ENCODE assay signal across 16 cellular contexts in genomic region chr15:99141943-99142342, GRCh38. TPM values are rescaled to one million over a fixed set of nuclear protein-coding genes. Genes with fewer than 3 reads are reported as not detected.
A peak's percentile ranks its signal among the peaks of the same experiment; 100 is the strongest.
DNase-seq lines count a peak whose midpoint lies in the region; ATAC-seq and TF ChIP-seq lines count a peak whose summit lies in the region.
"Had no signal": no experiment of that assay in that cellular context is flagged by ENCODE, and none has a peak within 500 bp of the region (broad histone marks: within the 10 kb centered on the region; RNA-seq: fewer than 3 reads in every experiment).

No MANE protein-coding gene starts in this region.

- no peak overlapping the region for H3K27ac Mint-ChIP-seq in glutamatergic neuron (ENCODE audit: unreplicated experiment)
- H3K27ac Mint-ChIP-seq: B cell; CD4-positive, alpha-beta T cell had no signal

- no peak for TF ChIP-seq EP300 in gastroesophageal sphincter (IDR thresholded peaks at IDR 0.05)

- peaks cover 15% of the 10 kb centered on the region for H3K4me1 Mint-ChIP-seq in glutamatergic neuron (ENCODE audit: low read depth, unreplicated experiment)
- H3K4me1 Mint-ChIP-seq: B cell had no signal

- no peak overlapping the region for H3K4me3 Mint-ChIP-seq in glutamatergic neuron (ENCODE audit: unreplicated experiment)
- H3K4me3 Mint-ChIP-seq: B cell; CD4-positive, alpha-beta T cell had no signal

- intact Hi-C loops in posterior vena cava (cut with DNase I) = no loop called here
- intact Hi-C loops in tibial artery (cut with DNase I; ENCODE audit: low total_unique reads) = no loop called here

- H3K27ac ChIP-seq in HUES64 (ENCODE audit: low read depth, low read length) (peak overlapping the region; percentile 9; the same call in 1 of the 2 replicates), gastroesophageal sphincter (peak overlapping the region; percentile 84 to 99 (median 98)), tibial artery (peak overlapping the region; percentile 73 to 84)
- H3K27ac ChIP-seq: GM23248 had no signal

- no peak for TF ChIP-seq POLR2A in gastroesophageal sphincter (IDR thresholded peaks at IDR 0.05)

- no peaks in the 10 kb centered on the region for H3K9me3 Mint-ChIP-seq in glutamatergic neuron (ENCODE audit: unreplicated experiment)
- H3K9me3 Mint-ChIP-seq: CD4-positive, alpha-beta T cell had no signal

- H3K9me3 ChIP-seq in HUES64 (ENCODE audit: insufficient read depth, low read depth, low read length) (no peaks in the 10 kb centered on the region), gastroesophageal sphincter (no peaks in the 10 kb centered on the region), tibial artery (no peaks in the 10 kb centered on the region)
- H3K9me3 ChIP-seq: Peyer's patch had no signal

- no peaks in the 10 kb centered on the region for H3K27me3 ChIP-seq in HUES64 (ENCODE audit: insufficient read depth, low read length)
- H3K27me3 ChIP-seq in gastroesophageal sphincter = no peaks in the 10 kb centered on the region
- H3K27me3 ChIP-seq in tibial artery = no peaks in the 10 kb centered on the region
- H3K27me3 ChIP-seq: Peyer's patch had no signal

- no peak overlapping the region for H3K4me3 ChIP-seq in HUES64 (ENCODE audit: low read length)
- no peak overlapping the region for H3K4me3 ChIP-seq in gastroesophageal sphincter
- no peak overlapping the region for H3K4me3 ChIP-seq in tibial artery
- H3K4me3 ChIP-seq: GM23248, Peyer's patch had no signal

- TF ChIP-seq CTCF in gastroesophageal sphincter (IDR thresholded peaks at IDR 0.05) (no peak), tibial artery (IDR thresholded peaks at IDR 0.05) (no peak), glutamatergic neuron (IDR thresholded peaks at IDR 0.05; ENCODE audit: partially characterized antibody, unreplicated experiment) (no peak)

- peaks cover 2% of the 10 kb centered on the region for H3K27me3 Mint-ChIP-seq in glutamatergic neuron (ENCODE audit: unreplicated experiment)
- H3K27me3 Mint-ChIP-seq: B cell; CD4-positive, alpha-beta T cell had no signal

- no peak overlapping the region for H3K9ac ChIP-seq in HUES64 (ENCODE audit: low read depth, low read length)
- H3K9ac ChIP-seq: GM23248 had no signal

- H3K36me3 ChIP-seq in HUES64 (ENCODE audit: insufficient read depth, low read length) = no peaks in the 10 kb centered on the region
- H3K36me3 ChIP-seq in gastroesophageal sphincter = peaks cover 0 to 22% of the 10 kb centered on the region in 2 donors
- H3K36me3 ChIP-seq in tibial artery = peaks cover 4 to 18% (median 14%) of the 10 kb centered on the region in 3 donors
- H3K36me3 ChIP-seq: Peyer's patch had no signal

- ATAC-seq in gastroesophageal sphincter (no peak), GM21786 (IDR thresholded peaks at IDR 0.05; ENCODE audit: unreplicated experiment) (no peak)

- DNase-seq in posterior vena cava (ENCODE audit: low spot score) = peak; percentile 24
- DNase-seq in tibial artery = no peak
- no peak for DNase-seq in glutamatergic neuron
- no peak for DNase-seq in NCI-H1694 (lab: John Stamatoyannopoulos, UW)
- DNase-seq: Calu3; CD4-positive, alpha-beta T cell; DMS79 treated with DMSO at 0.1 percent for 48 hours; GM23248; NCI-H2081; NCI-H510A treated with DMSO at 0.1 percent for 48 hours; Peyer's patch; SHP77 had no signal

- WGBS in HUES64 = 86% methylated on average over 4 of the region's 4 CpGs
- WGBS in gastroesophageal sphincter (ENCODE audit: low coverage in 1 of 2), 2 donors = 40 to 58% methylated on average over 1 to 2 of the region's 4 CpGs

- no peaks in the 10 kb centered on the region for H3K36me3 Mint-ChIP-seq in glutamatergic neuron (ENCODE audit: unreplicated experiment)

- H3K4me1 ChIP-seq in HUES64 (ENCODE audit: insufficient read depth, low read length) (peaks cover 30% of the 10 kb centered on the region), gastroesophageal sphincter (peaks cover 9 to 89% (median 14%) of the 10 kb centered on the region in 3 donors), tibial artery (peaks cover 5 to 43% (median 33%) of the 10 kb centered on the region in 4 donors)

RNA-seq across cellular contexts. Expression of gene SYNM, which starts 37.1 kb away (rescaled TPM):
- polyA plus RNA-seq in HUES64 (2013, experiment 1 of 2) = 1.2 TPM
- 1.5 TPM for polyA plus RNA-seq in HUES64 (2013, experiment 2 of 2)
- total RNA-seq in gastroesophageal sphincter = 1,000 to 10,000 TPM; 1,155 to 2,820 (median 1,765) TPM
- total RNA-seq in posterior vena cava = 100 to 1,000 TPM; 447 to 863 TPM
- total RNA-seq in glutamatergic neuron (ENCODE audit: unreplicated experiment) = 4.8 TPM

Comparison
In these comparisons a context has a peak if more than half of its experiments do, and no peak if none do; other contexts are left out.
1. H3K27ac ChIP-seq: peak in every context shown above with its lines; median percentile 98 in gastroesophageal sphincter; 78 in tibial artery; 9 in HUES64.
2. RNA of gene SYNM, which starts 37.1 kb away (total RNA-seq): 1,155 to 2,820 TPM in gastroesophageal sphincter and 447 to 863 TPM in posterior vena cava; 4.8 TPM in glutamatergic neuron (single experiment); every median in the first group is over 10 times any median in the second.